Comparison of ENCODE assay signal across 19 cellular contexts in genomic region chr2:54435325-54435724, GRCh38.
"Had no signal": no experiment of that assay in that cellular context is flagged by ENCODE, and none has a peak within 500 bp of the region (broad histone marks: within the 10 kb centered on the region; RNA-seq: fewer than 3 reads in every experiment).

No MANE protein-coding gene starts in this region.

- ATAC-seq: activated CD4-positive, alpha-beta T cell treated with anti-CD3 and anti-CD28 coated beads for 36 hours; activated CD8-positive, alpha-beta memory T cell treated with anti-CD3 and anti-CD28 coated beads, Interleukin-2, amount 10 ng/mL, durations not matched to agents 7 days and 5 days; activated CD8-positive, alpha-beta T cell treated with anti-CD3 and anti-CD28 coated beads, Interleukin-2, amount 10 ng/mL, durations not matched to agents 7 days and 5 days; activated naive CD4-positive, alpha-beta T cell treated with anti-CD3 and anti-CD28 coated beads, Interleukin-2, amount 50 U/mL, for 72 hours; gastrocnemius medialis; natural killer cell treated with Interleukin-12 subunit alpha and Interleukin-12 subunit beta and Interleukin-15 and Interleukin-18, amount 100 ng/mL, for 72 hours; sciatic nerve; stimulated activated naive CD8-positive, alpha-beta T cell treated with anti-CD3 and anti-CD28 coated beads, Interleukin-15, Interleukin-2, amounts not matched to agents 100 U/mL and 50 U/mL, for 24 hours had no signal

- H3K36me3 ChIP-seq: gastrocnemius medialis, thoracic aorta had no signal

- H3K4me3 ChIP-seq: gastrocnemius medialis, skin epidermis, thoracic aorta had no signal

- H3K27ac ChIP-seq: skin epidermis had no signal

- DNase-seq: activated CD4-positive, alpha-beta T cell treated with anti-CD3 and anti-CD28 coated beads for 36 hours; activated CD4-positive, CD25-positive, alpha-beta regulatory T cell; activated CD8-positive, alpha-beta memory T cell treated with anti-CD3 and anti-CD28 coated beads, Interleukin-2, amount 10 ng/mL, durations not matched to agents 7 days and 5 days; activated CD8-positive, alpha-beta T cell treated with anti-CD3 and anti-CD28 coated beads, Interleukin-2, amount 10 ng/mL, durations not matched to agents 7 days and 5 days; activated naive CD4-positive, alpha-beta T cell; activated T-cell treated with anti-CD3 and anti-CD28 coated beads, Interleukin-2, amount 50 U/mL, for 48 hours; effector CD8-positive, alpha-beta T cell; gastrocnemius medialis; kidney glomerular epithelial cell; stimulated activated CD4-positive, alpha-beta T cell treated with anti-CD3 and anti-CD28 coated beads, Interleukin-12 subunit alpha, Interleukin-12 subunit beta, amount 100 ng/mL, for 4 hours; stimulated activated CD4-positive, alpha-beta T cell treated with anti-CD3 and anti-CD28 coated beads, Interleukin-4, amount 100 ng/mL, for 1 hour; stimulated activated naive CD8-positive, alpha-beta T cell treated with anti-CD3 and anti-CD28 coated beads, Interleukin-15, Interleukin-2, amounts not matched to agents 100 U/mL and 50 U/mL, for 24 hours; T-helper 1 cell; trophoblast cell had no signal

- H3K27me3 ChIP-seq: gastrocnemius medialis had no signal

- H3K9me3 ChIP-seq: gastrocnemius medialis, thoracic aorta had no signal
